In the genomic region with DNA sequence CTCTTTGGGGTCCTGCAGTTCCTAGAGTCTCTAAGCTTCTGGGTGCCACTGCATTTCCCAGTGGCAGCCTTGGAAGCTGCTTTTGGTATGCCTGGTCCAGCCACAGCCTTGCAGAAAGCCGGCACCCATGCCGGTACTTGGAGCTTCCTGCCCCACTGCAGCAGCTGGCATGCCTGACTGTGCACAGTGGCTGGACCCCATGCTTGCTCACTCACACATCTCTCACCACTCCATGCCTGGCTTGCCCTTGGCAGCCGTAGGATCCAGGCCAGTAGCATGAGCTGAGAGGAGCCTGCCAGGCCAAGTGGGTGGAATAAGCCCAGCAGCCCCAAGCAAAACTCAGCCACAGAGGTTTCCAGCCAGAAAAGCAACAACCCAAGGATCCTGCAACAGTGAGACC, we compare ENCODE assay signal across 17 cellular contexts. TPM values are rescaled to one million over a fixed set of nuclear protein-coding genes. Genes with fewer than 3 reads are reported as not detected.
A peak's percentile ranks its signal among the peaks of the same experiment; 100 is the strongest.
DNase-seq lines count a peak whose midpoint lies in the region; ATAC-seq, FAIRE-seq and TF ChIP-seq lines count a peak whose summit lies in the region.
"Had no signal": no experiment of that assay in that cellular context is flagged by ENCODE, and none has a peak within 500 bp of the region (broad histone marks: within the 10 kb centered on the region; RNA-seq: fewer than 3 reads in every experiment).

No MANE protein-coding gene starts in this region.

- H3K18ac ChIP-seq in H1 (ENCODE audit: extremely low read depth, low read length), result no peak overlapping the region

- no peak for TF ChIP-seq POLR2A in H1 (IDR thresholded peaks at IDR 0.05; ENCODE audit: control extremely low read depth in 1 of 2, low read depth in 2 of 2, low read length in 2 of 2)

- no peak overlapping the region for H2BK15ac ChIP-seq in H1 (ENCODE audit: low read length)

- H3K4me3 ChIP-seq in H1 (ENCODE audit: extremely low read depth in 1 of 4, insufficient read depth in 2 of 4, low read depth in 3 of 4, low read length in 4 of 4) (no peak overlapping the region), heart right ventricle (no peak overlapping the region), right cardiac atrium (ENCODE audit: low read length) (no peak overlapping the region)
- H3K4me3 ChIP-seq: BLaER1 treated with 17β-estradiol and CSF1 and Interleukin-3, amounts not matched to agents 10 nM and 100 nM; GM12878; HAP-1 had no signal

- H3K56ac ChIP-seq in H1 (replicated peaks; ENCODE audit: insufficient read length, low read depth, low read length), result no peak overlapping the region

- no peaks in the 10 kb centered on the region; a peak in 1 of 7 replicates for H3K27me3 ChIP-seq in H1 (replicated peaks in 1 of 4; ENCODE audit: control insufficient read depth in 3 of 4, extremely low read depth in 1 of 4, insufficient read depth in 3 of 4, low read length in 3 of 4)
- no peaks in the 10 kb centered on the region for H3K27me3 ChIP-seq in heart right ventricle
- no peaks in the 10 kb centered on the region for H3K27me3 ChIP-seq in right cardiac atrium (ENCODE audit: control insufficient read depth, insufficient read depth)
- H3K27me3 ChIP-seq: BLaER1 treated with 17β-estradiol and CSF1 and Interleukin-3, amounts not matched to agents 10 nM and 100 nM had no signal

- ATAC-seq in heart right ventricle (peak; percentile 82 to 98 (median 93)), right cardiac atrium (peak; percentile 80 to 90), GM18873 (IDR thresholded peaks at IDR 0.05; ENCODE audit: low FRiP score, unreplicated experiment) (no peak)
- ATAC-seq: GM12878 had no signal

- no peak overlapping the region for H2BK20ac ChIP-seq in H1 (ENCODE audit: low read length)

- no peak for TF ChIP-seq RAD21 in H1 (IDR thresholded peaks at IDR 0.05 in 1 of 2, conservative IDR thresholded peaks at IDR 0.05 in 1 of 2; ENCODE audit: low read depth in 2 of 2, low read length in 2 of 2)

- TF ChIP-seq CTCF in H1 (IDR thresholded peaks at IDR 0.05; ENCODE audit: control extremely low read depth in 1 of 3, insufficient read depth in 1 of 3, low read depth in 1 of 3, low read length in 3 of 3) (no peak), heart right ventricle (IDR thresholded peaks at IDR 0.05) (no peak), progenitor cell of endocrine pancreas (IDR thresholded peaks at IDR 0.05; ENCODE audit: unreplicated experiment) (no peak)

- H2BK120ac ChIP-seq in H1 (replicated peaks; ENCODE audit: low read depth, low read length), result no peak overlapping the region

- no peaks in the 10 kb centered on the region for H3K27me3 Mint-ChIP-seq in progenitor cell of endocrine pancreas

- DNase-seq in H1 (ENCODE audit: low read depth in 1 of 2, low spot score in 2 of 2) (no peak), heart right ventricle (peak; percentile 43 to 59), right cardiac atrium (peak; percentile 34 to 76 (median 71)), progenitor cell of endocrine pancreas (ENCODE audit: low spot score, unreplicated experiment) (no peak), LoVo (ENCODE audit: low spot score) (no peak), NCI-H1092 (lab: John Stamatoyannopoulos, UW) (no peak)
- DNase-seq: CD8-positive, alpha-beta memory T cell; COR-L47; DMS 273 treated with DMSO at 0.1 percent for 48 hours; DND-41; EL had no signal

- H3K79me1 ChIP-seq in H1 (ENCODE audit: low read depth, low read length), result no peaks in the 10 kb centered on the region

- no peak overlapping the region for H3K23ac ChIP-seq in H1 (ENCODE audit: insufficient read length)

- no peak overlapping the region for H2AFZ ChIP-seq in H1 (ENCODE audit: low read length)

- H3K14ac ChIP-seq in H1 (ENCODE audit: insufficient read length), result no peak overlapping the region

- no peak overlapping the region for H3K4ac ChIP-seq in H1 (replicated peaks; ENCODE audit: insufficient read length, low read depth, low read length)

- H3K4me2 ChIP-seq in H1 (ENCODE audit: insufficient read depth in 1 of 2, low read depth in 2 of 2, low read length in 2 of 2), result no peak overlapping the region
- H3K4me2 ChIP-seq: BLaER1 treated with 17β-estradiol and CSF1 and Interleukin-3, amounts not matched to agents 10 nM and 100 nM had no signal

- no peaks in the 10 kb centered on the region for H3K79me2 ChIP-seq in H1 (ENCODE audit: control insufficient read depth in 1 of 2, insufficient read depth in 2 of 2, low read length in 2 of 2)

- H3K4me1 Mint-ChIP-seq in progenitor cell of endocrine pancreas (ENCODE audit: low read depth), result peaks cover 6% of the 10 kb centered on the region
- H3K4me1 Mint-ChIP-seq: B cell; CD8-positive, alpha-beta memory T cell had no signal

- peak overlapping the region; percentile 69 for H3K27ac Mint-ChIP-seq in progenitor cell of endocrine pancreas
- H3K27ac Mint-ChIP-seq: B cell; CD8-positive, alpha-beta memory T cell had no signal

- TF ChIP-seq EP300 in H1 (IDR thresholded peaks at IDR 0.05; ENCODE audit: borderline replicate concordance in 1 of 2, low read depth in 2 of 2, low read length in 2 of 2), result no peak

- CTCF ChIA-PET in H1 (lab: Charles Lee; ENCODE audit: partially characterized antibody), result interaction anchor here (1.0 to 1.7 kb wide), 4 partner anchors 7 to 49 kb away, joined by 3 to 7 read pairs (median 3); no protein-coding TSS in a partner anchor

- no peaks in the 10 kb centered on the region for H4K20me1 ChIP-seq in H1 (replicated peaks in 1 of 2; ENCODE audit: control insufficient read depth in 1 of 2, insufficient read depth in 2 of 2, low read length in 2 of 2)
- H4K20me1 ChIP-seq: BLaER1 treated with 17β-estradiol and CSF1 and Interleukin-3, amounts not matched to agents 10 nM and 100 nM had no signal

- no peak overlapping the region; the same call in 1 of the 2 replicates for H2AK5ac ChIP-seq in H1 (ENCODE audit: low read depth, low read length)

- no peaks in the 10 kb centered on the region; a peak in 1 of 7 replicates for H3K4me1 ChIP-seq in H1 (replicated peaks in 1 of 4; ENCODE audit: control insufficient read depth in 3 of 4, insufficient read depth in 4 of 4, low read length in 3 of 4)
- H3K4me1 ChIP-seq in heart right ventricle, result peaks cover 0 to 3% (median 0%) of the 10 kb centered on the region in 9 donors
- no peaks in the 10 kb centered on the region for H3K4me1 ChIP-seq in right cardiac atrium (ENCODE audit: control insufficient read depth, insufficient read depth, low read length)
- H3K4me1 ChIP-seq: BLaER1 treated with 17β-estradiol and CSF1 and Interleukin-3, amounts not matched to agents 10 nM and 100 nM; HAP-1 had no signal

- no peak overlapping the region for H2BK5ac ChIP-seq in H1 (ENCODE audit: low read depth, low read length)

- H4K5ac ChIP-seq in H1 (ENCODE audit: insufficient read length, low read depth, low read length), result no peak overlapping the region

- H3K4me3 Mint-ChIP-seq in progenitor cell of endocrine pancreas (ENCODE audit: low read depth), result no peak overlapping the region
- H3K4me3 Mint-ChIP-seq: B cell; CD8-positive, alpha-beta memory T cell had no signal

- intact Hi-C loops in heart right ventricle (cut with DNase I), result loop anchor here in 1 of 10 donors (5.0 kb wide), 1 partner anchor 125 kb away; no protein-coding TSS in a partner anchor
- intact Hi-C loops in right cardiac atrium (cut with DNase I), result loop anchor here in 1 of 4 donors (10.0 kb wide), 1 partner anchor 53 kb away; no protein-coding TSS in a partner anchor

- H3K27ac ChIP-seq in H1 (ENCODE audit: low read depth, low read length) (no peak overlapping the region), heart right ventricle (no peak overlapping the region), right cardiac atrium (ENCODE audit: low read length) (no peak overlapping the region)
- H3K27ac ChIP-seq: BLaER1 treated with 17β-estradiol and CSF1 and Interleukin-3, amounts not matched to agents 10 nM and 100 nM had no signal

- H4K8ac ChIP-seq in H1 (ENCODE audit: extremely low read depth, insufficient read depth, low read length), result no peak overlapping the region

- POLR2A ChIA-PET in H1 (lab: Charles Lee; ENCODE audit: partially characterized antibody), result no interaction called here

- H3K9me3 Mint-ChIP-seq in progenitor cell of endocrine pancreas (ENCODE audit: low read depth), result no peaks in the 10 kb centered on the region
- H3K9me3 Mint-ChIP-seq: CD8-positive, alpha-beta memory T cell had no signal

- WGBS in H1 (ENCODE audit: extremely low coverage in 1 of 2, insufficient coverage in 1 of 2, insufficient read length in 1 of 2, insufficient replicate concordance in 2 of 2, low coverage in 1 of 2, low lambda C conversion rate in 2 of 2, missing lambda C conversion rate in 1 of 2), 2 experiments, result 95% methylated on average over 3 of the region's 3 CpGs; no CpG with 5 or more reads in 1 of the 2 experiments
- 57 to 70% methylated on average over 3 of the region's 3 CpGs for WGBS in heart right ventricle, 2 donors
- 65% methylated on average over 3 of the region's 3 CpGs for WGBS in right cardiac atrium

- peak overlapping the region; percentile 27; the same call in 1 of the 2 replicates for H2BK12ac ChIP-seq in H1 (ENCODE audit: low read depth, low read length)

- no peak for FAIRE-seq in H1 (lab: Jason Lieb, UNC)
- FAIRE-seq: GM12878, GM19239 had no signal

- H3K9ac ChIP-seq in H1 (replicated peaks in 1 of 4; ENCODE audit: extremely low read depth in 1 of 4, low read depth in 3 of 4, low read length in 3 of 4), result no peak overlapping the region
- H3K9ac ChIP-seq: BLaER1 treated with 17β-estradiol and CSF1 and Interleukin-3, amounts not matched to agents 10 nM and 100 nM had no signal

- H3K36me3 Mint-ChIP-seq in progenitor cell of endocrine pancreas (ENCODE audit: insufficient read depth), result no peaks in the 10 kb centered on the region
- H3K36me3 Mint-ChIP-seq: CD8-positive, alpha-beta memory T cell had no signal

- H3K9me3 ChIP-seq in H1 (ENCODE audit: insufficient read depth in 2 of 2, low read depth in 1 of 2, low read length in 1 of 2), result peaks cover 9 to 12% of the 10 kb centered on the region in 2 experiments; a peak in 2 of 4 replicates
- no peaks in the 10 kb centered on the region for H3K9me3 ChIP-seq in heart right ventricle
- H3K9me3 ChIP-seq in right cardiac atrium (ENCODE audit: control insufficient read depth, low read length), result no peaks in the 10 kb centered on the region

- H4K91ac ChIP-seq in H1 (replicated peaks; ENCODE audit: insufficient read length, low read length), result no peak overlapping the region

- no peaks in the 10 kb centered on the region for H3K23me2 ChIP-seq in H1 (ENCODE audit: low read depth, low read length)

- H3K36me3 ChIP-seq in H1 (ENCODE audit: control insufficient read depth in 2 of 4, insufficient read depth in 4 of 4, low read length in 3 of 4) (no peaks in the 10 kb centered on the region), heart right ventricle (no peaks in the 10 kb centered on the region)
- H3K36me3 ChIP-seq: HAP-1 had no signal

RNA-seq across cellular contexts. Expression of a gene that starts 20.3 kb away (rescaled TPM):
- total RNA-seq in H1 (2021; fragmentation: NEBNext Ultra II Directional; extraction: Animal tissue kit (Norgen Biotek cat#: 25700)), result 94.2 and 95.9 TPM in 2 replicates
- polyA plus RNA-seq in H1 (2011; rRNA removed) (25.4 and 48.9 TPM in 2 replicates), heart right ventricle (10 to 100 TPM; 10.7 to 17.9 TPM), right cardiac atrium (13.1 TPM)
- polyA plus RNA-seq in H1 (2011; cell fraction: cytosol; rRNA removed), result 49.1 TPM
- 20.3 TPM for polyA plus RNA-seq in H1 (2011; cell fraction: nucleus; rRNA removed)
- 43.6 to 76.2 TPM (median 52.6 TPM) in 4 replicates for polyA plus RNA-seq in H1 (2012, experiment 1 of 2)
- polyA plus RNA-seq in H1 (2012, experiment 2 of 2), result 4.1 TPM
- polyA plus RNA-seq in H1 (2013, experiment 1 of 2), result 60.8 TPM
- 60.3 TPM for polyA plus RNA-seq in H1 (2013, experiment 2 of 2)
- 69.1 and 75.1 TPM in 2 replicates for polyA minus RNA-seq in H1 (2011; rRNA and poly(A)+ RNA removed)
- polyA minus RNA-seq in H1 (2011; cell fraction: cytosol; rRNA and poly(A)+ RNA removed), result 44.2 TPM
- polyA minus RNA-seq in H1 (2011; cell fraction: nucleus; rRNA and poly(A)+ RNA removed), result 97.4 TPM
- total RNA-seq in heart right ventricle (10 to 100 TPM; 17.9 to 41.4 (median 24.1) TPM), right cardiac atrium (10 to 100 TPM; 15.8 to 21.8 (median 20.0) TPM), progenitor cell of endocrine pancreas (132 and 136 TPM in 2 replicates)

Comparison
In these comparisons a context has a peak if more than half of its experiments do, and no peak if none do; other contexts are left out.
1. DNase-seq: peak in heart right ventricle (2 of 2) and right cardiac atrium (3 of 3); none in H1 (0 of 2), progenitor cell of endocrine pancreas (single experiment), LoVo (single experiment) and NCI-H1092 (single experiment).